ENCODE assay signal across 37 cellular contexts in the genomic region with DNA sequence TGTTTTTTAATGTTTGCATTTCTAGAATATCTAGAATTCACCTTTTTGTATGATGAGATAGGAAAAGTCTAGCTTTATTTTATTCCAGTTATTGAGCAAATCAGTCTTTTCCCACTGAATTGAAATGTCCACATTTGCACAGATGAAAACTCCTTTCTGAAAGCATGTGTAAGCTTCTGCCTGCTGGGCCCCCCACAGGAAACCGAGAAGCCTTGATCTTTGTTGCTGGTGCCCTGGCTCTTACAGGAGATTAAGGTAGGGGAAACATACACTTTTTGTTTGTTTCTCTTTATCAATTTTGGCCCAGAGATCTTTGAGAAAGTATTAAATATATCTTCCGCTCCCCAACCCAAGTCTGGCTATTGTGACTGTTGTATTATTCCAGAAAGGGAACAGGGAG.
"Had no signal": no experiment of that assay in that cellular context is flagged by ENCODE, and none has a peak within 500 bp of the region (broad histone marks: within the 10 kb centered on the region; RNA-seq: fewer than 3 reads in every experiment).

No MANE protein-coding gene starts in this region.

- H3K27ac Mint-ChIP-seq: activated B cell treated with CpG ODN at 0.5 μM for 24 hours; activated CD4-positive, alpha-beta memory T cell treated with anti-CD3 and anti-CD28 coated beads for 36 hours; activated CD4-positive, alpha-beta T cell treated with anti-CD3 and anti-CD28 coated beads, Interleukin-2, amount 10 ng/mL, durations not matched to agents 24 days and 14 days; activated naive CD4-positive, alpha-beta T cell treated with anti-CD3 and anti-CD28 coated beads for 36 hours; activated naive CD4-positive, alpha-beta T cell treated with anti-CD3 and anti-CD28 coated beads, Interleukin-2, amount 50 U/mL, for 72 hours; activated naive CD8-positive, alpha-beta T cell treated with anti-CD3 and anti-CD28 coated beads for 36 hours; activated T-cell treated with anti-CD3 and anti-CD28 coated beads, Interleukin-2, amount 50 U/mL, for 72 hours; activated T-helper 1 cell treated with anti-CD3 and anti-CD28 coated beads, Interleukin-12 subunit alpha, Interleukin-12 subunit beta, Interleukin-2, Interleukin-4 antibody, amounts not matched to agents 30 ng/mL and 10 ng/mL and 1 ng/mL, durations not matched to agents 14 hours and 24 hours and 36 hours; activated T-helper 17 cell treated with anti-CD3 and anti-CD28 coated beads, Interleukin-2, amount 50 U/mL, for 72 hours; T-helper 1 cell treated with Interleukin-12 subunit alpha and Interleukin-12 subunit beta and Interleukin-4 antibody, amounts not matched to agents 30 μg/mL and 1 μg/mL, for 36 hours; T-helper 2 cell treated with Interferon-gamma antibody and Interleukin-4, amounts not matched to agents 5 μg/mL and 100 μg/mL, for 36 hours had no signal

- H3K36me3 ChIP-seq: adrenal gland, brain microvascular endothelial cell, breast epithelium, colonic mucosa had no signal

- FAIRE-seq: astrocyte, TTC549 had no signal

- H3K36me3 Mint-ChIP-seq: activated CD4-positive, alpha-beta memory T cell treated with anti-CD3 and anti-CD28 coated beads for 36 hours had no signal

- H3K4me3 Mint-ChIP-seq: activated B cell treated with CpG ODN at 0.5 μM for 24 hours; activated CD4-positive, alpha-beta memory T cell treated with anti-CD3 and anti-CD28 coated beads for 36 hours; activated CD4-positive, alpha-beta T cell treated with anti-CD3 and anti-CD28 coated beads, Interleukin-2, amount 10 ng/mL, durations not matched to agents 24 days and 14 days; activated naive CD4-positive, alpha-beta T cell treated with anti-CD3 and anti-CD28 coated beads for 36 hours; activated naive CD8-positive, alpha-beta T cell treated with anti-CD3 and anti-CD28 coated beads for 36 hours; activated T-cell treated with anti-CD3 and anti-CD28 coated beads, Interleukin-2, amount 50 U/mL, for 4 hours; activated T-cell treated with anti-CD3 and anti-CD28 coated beads, Interleukin-2, amount 50 U/mL, for 72 hours; activated T-helper 1 cell treated with anti-CD3 and anti-CD28 coated beads, Interleukin-12 subunit alpha, Interleukin-12 subunit beta, Interleukin-2, Interleukin-4 antibody, amounts not matched to agents 30 ng/mL and 10 ng/mL and 1 ng/mL, durations not matched to agents 14 hours and 24 hours and 36 hours; activated T-helper 17 cell treated with anti-CD3 and anti-CD28 coated beads, Interleukin-2, amount 50 U/mL, for 72 hours; central memory CD8-positive, alpha-beta T cell; T-helper 1 cell treated with Interleukin-12 subunit alpha and Interleukin-12 subunit beta and Interleukin-4 antibody, amounts not matched to agents 30 μg/mL and 1 μg/mL, for 36 hours; T-helper 2 cell treated with Interferon-gamma antibody and Interleukin-4, amounts not matched to agents 5 μg/mL and 100 μg/mL, for 36 hours had no signal

- DNase-seq: activated B cell treated with CpG ODN at 0.5 μM for 24 hours; activated CD4-positive, alpha-beta memory T cell treated with anti-CD3 and anti-CD28 coated beads for 36 hours; activated CD4-positive, alpha-beta T cell treated with anti-CD3 and anti-CD28 coated beads for 4 hours; activated CD4-positive, alpha-beta T cell treated with anti-CD3 and anti-CD28 coated beads, Interleukin-2, amount 10 ng/mL, durations not matched to agents 24 days and 14 days; activated CD4-positive, alpha-beta T cell treated with anti-CD3 and anti-CD28 coated beads, Interleukin-2, amount 50 U/mL, for 1 hour; activated CD4-positive, alpha-beta T cell treated with anti-CD3 and anti-CD28 coated beads, Interleukin-2, amount 50 U/mL, for 4 hours; activated CD8-positive, alpha-beta memory T cell treated with anti-CD3 and anti-CD28 coated beads, Interleukin-2, amount 50 U/mL, for 4 hours; activated effector memory CD4-positive, alpha-beta T cell treated with anti-CD3 and anti-CD28 coated beads, Interleukin-2, amount 50 U/mL, for 16 hours; activated gamma-delta T cell treated with Interleukin-2 at 50 U/mL for 16 hours; activated naive CD4-positive, alpha-beta T cell; activated naive CD4-positive, alpha-beta T cell treated with anti-CD3 and anti-CD28 coated beads for 36 hours; activated naive CD4-positive, alpha-beta T cell treated with anti-CD3 and anti-CD28 coated beads, Interleukin-2, amount 50 U/mL, for 16 hours; activated naive CD8-positive, alpha-beta T cell treated with anti-CD3 and anti-CD28 coated beads for 36 hours; activated T-cell treated with anti-CD3 and anti-CD28 coated beads for 4 hours; activated T-cell treated with anti-CD3 and anti-CD28 coated beads, Interleukin-2, amount 50 U/mL, for 1 hour; activated T-cell treated with anti-CD3 and anti-CD28 coated beads, Interleukin-2, amount 50 U/mL, for 4 hours; activated T-cell treated with anti-CD3 and anti-CD28 coated beads, Interleukin-2, amount 50 U/mL, for 72 hours; adrenal gland; amniotic stem cell; aorta; body of pancreas; brain microvascular endothelial cell; cerebellar nuclear complex; colonic mucosa; T-helper 1 cell; T-helper 2 cell; T-helper 9 cell had no signal

- H3K9me3 ChIP-seq: body of pancreas, colonic mucosa had no signal

- H3K4me3 ChIP-seq: adrenal gland, body of pancreas, breast epithelium, colonic mucosa had no signal

- H3K27me3 ChIP-seq: adrenal gland, body of pancreas, breast epithelium, colonic mucosa had no signal

- H3K4me1 Mint-ChIP-seq: activated CD4-positive, alpha-beta T cell treated with anti-CD3 and anti-CD28 coated beads, Interleukin-2, amount 10 ng/mL, durations not matched to agents 24 days and 14 days; activated T-helper 17 cell treated with anti-CD3 and anti-CD28 coated beads, Interleukin-2, amount 50 U/mL, for 72 hours; central memory CD8-positive, alpha-beta T cell had no signal

- H3K4me1 ChIP-seq: adrenal gland, body of pancreas, breast epithelium, colonic mucosa had no signal

- ATAC-seq: activated naive CD4-positive, alpha-beta T cell treated with anti-CD3 and anti-CD28 coated beads, Interleukin-2, amount 50 U/mL, for 72 hours; activated T-cell treated with anti-CD3 and anti-CD28 coated beads, Interleukin-2, amount 50 U/mL, for 4 hours; activated T-cell treated with anti-CD3 and anti-CD28 coated beads, Interleukin-2, amount 50 U/mL, for 72 hours; activated T-helper 17 cell treated with anti-CD3 and anti-CD28 coated beads, Interleukin-2, amount 50 U/mL, for 72 hours; body of pancreas had no signal

- H3K27me3 Mint-ChIP-seq: activated B cell treated with CpG ODN at 0.5 μM for 24 hours; activated naive CD8-positive, alpha-beta T cell treated with anti-CD3 and anti-CD28 coated beads for 36 hours had no signal

- H3K27ac ChIP-seq: adrenal gland, body of pancreas, brain microvascular endothelial cell, breast epithelium, colonic mucosa, VCaP had no signal

- H3K9me3 Mint-ChIP-seq: activated CD4-positive, alpha-beta T cell treated with anti-CD3 and anti-CD28 coated beads, Interleukin-2, amount 10 ng/mL, durations not matched to agents 24 days and 14 days; activated T-helper 17 cell treated with anti-CD3 and anti-CD28 coated beads, Interleukin-2, amount 50 U/mL, for 72 hours; central memory CD8-positive, alpha-beta T cell had no signal
